Comparison of ENCODE assay signal across 1 cellular context in the genomic region with DNA sequence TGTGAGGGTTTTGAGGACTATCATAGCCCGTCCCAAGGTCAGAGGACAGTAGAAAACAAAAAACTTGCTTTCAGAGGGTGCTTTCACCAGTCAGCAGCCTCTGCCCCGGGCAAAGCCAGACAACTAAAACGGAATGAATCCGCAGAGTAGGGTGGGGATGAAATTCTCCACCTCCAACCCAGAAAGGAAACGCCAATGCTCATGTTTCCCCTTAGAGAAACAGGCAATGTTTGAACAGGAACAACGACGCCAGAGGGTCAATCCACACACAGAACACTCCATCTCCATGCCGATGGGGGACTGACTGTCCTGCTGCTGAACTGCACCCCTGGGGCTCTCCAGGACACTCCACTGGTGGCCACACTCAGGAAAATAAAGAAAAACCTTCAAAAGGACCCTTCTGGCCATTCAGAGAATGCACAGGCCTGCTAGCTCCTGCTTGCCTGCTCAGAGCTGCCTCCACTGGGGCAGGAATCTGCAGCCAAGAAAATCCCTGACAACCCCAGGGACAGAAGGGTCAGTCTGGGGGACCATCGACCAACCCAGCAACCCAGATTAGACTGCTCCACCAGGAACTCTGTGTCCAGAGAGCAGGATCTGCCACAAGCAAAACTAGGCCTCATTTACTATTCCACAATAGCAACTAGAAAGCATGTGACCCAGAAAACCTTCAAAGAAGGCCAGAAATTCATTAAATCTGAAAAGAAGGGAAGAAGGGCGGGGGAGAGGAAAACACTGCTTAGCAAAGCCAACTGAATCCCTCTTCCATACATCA.
TF ChIP-seq lines count a peak whose summit lies in the region.

No MANE protein-coding gene starts in this region.

TF ChIP-seq in GM12878, 131 proteins besides CTCF, POLR2A, EP300 and RAD21 (continued from another document):
- no peak; the same call in 1 of the 2 replicates for TF ChIP-seq RB1 (IDR thresholded peaks at IDR 0.05; ENCODE audit: borderline replicate concordance)
- no peak for TF ChIP-seq HDGF (IDR thresholded peaks at IDR 0.05)
- 0 out of 2 replicates have a peak, but pooled peaks have one; percentile 10 for TF ChIP-seq CHD1 (IDR thresholded peaks at IDR 0.05; ENCODE audit: low read depth, low read length)
- no peak for TF ChIP-seq SPI1 (IDR thresholded peaks at IDR 0.05; ENCODE audit: borderline replicate concordance, insufficient read depth, low read depth, low read length)
- no peak for TF ChIP-seq ZBED1 (IDR thresholded peaks at IDR 0.05; ENCODE audit: borderline replicate concordance)
- 0 out of 2 replicates have a peak, but pooled peaks have one; percentile 34 for TF ChIP-seq ZBTB4 (CRISPR knock-in tag; IDR thresholded peaks at IDR 0.05)
- TF ChIP-seq RELA (IDR thresholded peaks at IDR 0.05; ENCODE audit: borderline replicate concordance, partially characterized antibody) = no peak
- TF ChIP-seq NFIC (IDR thresholded peaks at IDR 0.05; ENCODE audit: low read depth, low read length) = no peak
- TF ChIP-seq ETV6 (conservative IDR thresholded peaks at IDR 0.05 in 1 of 2, IDR thresholded peaks at IDR 0.05 in 1 of 2; ENCODE audit: borderline replicate concordance in 1 of 2, low read depth in 1 of 2) = no peak
- no peak for TF ChIP-seq TBL1XR1 (IDR thresholded peaks at IDR 0.05; ENCODE audit: low read depth, low read length)
- TF ChIP-seq NR2F1 (conservative IDR thresholded peaks at IDR 0.05) = no peak
- no peak for TF ChIP-seq KDM1A (IDR thresholded peaks at IDR 0.05; ENCODE audit: borderline replicate concordance)
- TF ChIP-seq RCOR1 (conservative IDR thresholded peaks at IDR 0.05; ENCODE audit: low read depth, low read length) = no peak
- TF ChIP-seq LARP7 (IDR thresholded peaks at IDR 0.05) = no peak; the same call in 1 of the 2 replicates
TF ChIP-seq in GM12878: peak in this region for 10.
